In genomic region chr12:64780531-64781373, GRCh38 we compare ENCODE assay signal across 8 cellular contexts. TPM values are rescaled to one million over a fixed set of nuclear protein-coding genes. Genes with fewer than 3 reads are reported as not detected.
A peak's percentile ranks its signal among the peaks of the same experiment; 100 is the strongest.
DNase-seq lines count a peak whose midpoint lies in the region; ATAC-seq and TF ChIP-seq lines count a peak whose summit lies in the region.

No MANE protein-coding gene starts in this region.

- peaks cover 10% of the 10 kb centered on the region for H3K4me1 Mint-ChIP-seq in glutamatergic neuron (ENCODE audit: low read depth, unreplicated experiment)

- peaks cover 6% of the 10 kb centered on the region for H3K27me3 Mint-ChIP-seq in glutamatergic neuron (ENCODE audit: unreplicated experiment)

- peaks cover 3% of the 10 kb centered on the region for H3K36me3 Mint-ChIP-seq in glutamatergic neuron (ENCODE audit: unreplicated experiment)

- peaks cover 11% of the 10 kb centered on the region for H3K9me3 Mint-ChIP-seq in glutamatergic neuron (ENCODE audit: unreplicated experiment)

- H3K27ac Mint-ChIP-seq in glutamatergic neuron (ENCODE audit: unreplicated experiment), result no peak overlapping the region

- in situ Hi-C loops in ACHN (cut with HindIII; ENCODE audit: low pct_ligation_motif_present, low pct_unique_long_range_greater_than_20kb, low sequenced_read_pairs), result no loop called here

- peak; percentile 43 for DNase-seq in ACHN
- peak; percentile 76 for DNase-seq in NCI-H1105 treated with DMSO at 0.1 percent for 48 hours (lab: John Stamatoyannopoulos, UW)
- peak; percentile 38 for DNase-seq in activated T-cell treated with anti-CD3 and anti-CD28 coated beads, Interleukin-2, amount 50 U/mL, for 1 hour
- peak; percentile 62 for DNase-seq in glutamatergic neuron
- DNase-seq in omental fat pad (ENCODE audit: low spot score), result no peak
- no peak for DNase-seq in Kasumi-1 (lab: John Stamatoyannopoulos, UW)
- DNase-seq in medulla oblongata (ENCODE audit: extremely low spot score), result no peak

- TF ChIP-seq CTCF in glutamatergic neuron (IDR thresholded peaks at IDR 0.05; ENCODE audit: partially characterized antibody, unreplicated experiment) (no peak), omental fat pad (IDR thresholded peaks at IDR 0.05) (no peak)

- H3K4me3 Mint-ChIP-seq in glutamatergic neuron (ENCODE audit: unreplicated experiment), result peak overlapping the region; percentile 89

- peak; percentile 48 for ATAC-seq in GM19025 (IDR thresholded peaks at IDR 0.05; ENCODE audit: low read depth, unreplicated experiment)
- ATAC-seq in omental fat pad (ENCODE audit: low FRiP score), result peak; percentile 87

RNA-seq across cellular contexts. Expression of gene GNS, which starts 21.5 kb away (rescaled TPM):
- total RNA-seq in glutamatergic neuron (ENCODE audit: unreplicated experiment), result 145 TPM
- 100 to 1,000 TPM; 131 to 204 (median 172) TPM for total RNA-seq in omental fat pad

RNA-seq across cellular contexts. Expression of gene TBC1D30, which starts 43.7 kb away (rescaled TPM):
- 15.2 TPM for total RNA-seq in glutamatergic neuron (ENCODE audit: unreplicated experiment)
- 10 to 100 TPM in 2 of 4 donors, 1 to 10 TPM in 2; 2.6 to 20.9 (median 9.3) TPM for total RNA-seq in omental fat pad

Comparison
In these comparisons a context has a peak if more than half of its experiments do, and no peak if none do; other contexts are left out.
1. DNase-seq: peak in ACHN (single experiment), NCI-H1105 treated with DMSO at 0.1 percent for 48 hours (single experiment), activated T-cell treated with anti-CD3 and anti-CD28 coated beads, Interleukin-2, amount 50 U/mL, for 1 hour (single experiment) and glutamatergic neuron (single experiment); none in omental fat pad (single experiment), Kasumi-1 (0 of 2) and medulla oblongata (single experiment).